Comparison of ENCODE assay signal across 20 cellular contexts in the genomic region with DNA sequence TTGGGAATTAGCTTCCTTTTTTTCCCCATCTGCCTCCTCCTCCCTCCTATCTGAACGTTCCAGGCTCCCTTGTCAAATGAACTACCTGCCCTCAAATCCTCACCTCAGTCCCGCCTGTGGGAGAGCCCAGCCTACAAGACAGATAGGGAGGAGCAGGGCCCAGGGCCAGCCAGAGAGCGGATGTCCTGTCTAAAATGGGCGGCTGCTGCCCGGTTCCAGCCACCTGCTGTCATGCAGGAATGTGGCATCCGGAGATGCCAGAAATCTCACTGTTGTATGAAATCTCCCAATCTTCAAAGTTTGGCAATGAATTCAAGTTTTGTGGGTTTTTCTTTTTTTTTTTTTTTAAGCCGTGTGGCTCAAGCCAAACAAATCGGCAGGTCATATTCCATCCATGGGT.
"Had no signal": no experiment of that assay in that cellular context is flagged by ENCODE, and none has a peak within 500 bp of the region (broad histone marks: within the 10 kb centered on the region; RNA-seq: fewer than 3 reads in every experiment).

No MANE protein-coding gene starts in this region.

- H3K36me3 ChIP-seq: breast epithelium, gastroesophageal sphincter, heart right ventricle, right atrium auricular region, thyroid gland had no signal

- ATAC-seq: gastroesophageal sphincter; heart right ventricle; left colon; naive thymus-derived CD4-positive, alpha-beta T cell; psoas muscle had no signal

- H3K4me3 ChIP-seq: breast epithelium, gastroesophageal sphincter, heart right ventricle, lung, psoas muscle, right atrium auricular region, thyroid gland had no signal

- H3K4me1 ChIP-seq: breast epithelium, psoas muscle had no signal

- H3K9me3 ChIP-seq: breast epithelium, gastroesophageal sphincter, heart right ventricle, psoas muscle, right atrium auricular region, thyroid gland had no signal

- H3K27me3 ChIP-seq: breast epithelium, gastroesophageal sphincter, right atrium auricular region, thyroid gland had no signal

- H3K27ac ChIP-seq: breast epithelium, epithelial cell of prostate, gastroesophageal sphincter, heart right ventricle, psoas muscle, right atrium auricular region, thyroid gland had no signal

- DNase-seq: activated CD4-positive, alpha-beta memory T cell treated with anti-CD3 and anti-CD28 coated beads for 36 hours; activated CD4-positive, alpha-beta T cell treated with anti-CD3 and anti-CD28 coated beads for 4 hours; activated CD4-positive, CD25-positive, alpha-beta regulatory T cell; activated naive CD4-positive, alpha-beta T cell; activated naive CD8-positive, alpha-beta T cell treated with anti-CD3 and anti-CD28 coated beads for 36 hours; activated T-cell treated with anti-CD3 and anti-CD28 coated beads for 4 hours; amniotic stem cell; heart right ventricle; naive thymus-derived CD4-positive, alpha-beta T cell; psoas muscle; stimulated activated CD4-positive, alpha-beta T cell treated with anti-CD3 and anti-CD28 coated beads, Interleukin-1b, Interleukin-23, amount 100 ng/mL, for 48 hours; substantia nigra; T1000; thyroid gland had no signal
